Comparison of ENCODE assay signal across 8 cellular contexts in genomic region chr4:101279377-101279871, GRCh38.
DNase-seq lines count a peak whose midpoint lies in the region; ATAC-seq, FAIRE-seq and TF ChIP-seq lines count a peak whose summit lies in the region.

No MANE protein-coding gene starts in this region.

- DNase-seq in GM12892 (ENCODE audit: insufficient read length), result no peak
- DNase-seq in HCEC 1CT, result peak; percentile 88
- peak; percentile 42 to 75 for DNase-seq in NOMO-1 (lab: John Stamatoyannopoulos, UW; ENCODE audit: unreplicated experiment in 2 of 2)
- DNase-seq in fibroblast of peridontal ligament (ENCODE audit: extremely low read depth), result peak; percentile 100
- no peak for DNase-seq in SW 1271 (lab: John Stamatoyannopoulos, UW)
- DNase-seq in PC-3, result no peak

- no peaks in the 10 kb centered on the region for H3K9me2 ChIP-seq in PC-3 (replicated peaks; ENCODE audit: low read length)

- H3K9me3 ChIP-seq in skeletal muscle satellite cell (replicated peaks; ENCODE audit: low read length) (no peaks in the 10 kb centered on the region), PC-3 (ENCODE audit: low read length) (no peaks in the 10 kb centered on the region)

- no peak for TF ChIP-seq POLR2A in GM12892 (IDR thresholded peaks at IDR 0.05; ENCODE audit: low read depth, low read length)

- H3K4me3 ChIP-seq in skeletal muscle satellite cell (ENCODE audit: low read length), result no peak overlapping the region
- no peak overlapping the region for H3K4me3 ChIP-seq in PC-3 (ENCODE audit: low read length)

- peak overlapping the region; percentile 30 for H3K4me2 ChIP-seq in skeletal muscle satellite cell (ENCODE audit: low read length)
- no peak overlapping the region for H3K4me2 ChIP-seq in PC-3 (ENCODE audit: low read length)

- CTCF ChIA-PET in PC-3 (lab: Charles Lee), result no interaction called here

- H2AFZ ChIP-seq in PC-3 (ENCODE audit: low read length), result no peak overlapping the region

- H3K36me3 ChIP-seq in skeletal muscle satellite cell (ENCODE audit: insufficient read depth, low read length) (no peaks in the 10 kb centered on the region), PC-3 (ENCODE audit: low read depth, low read length) (no peaks in the 10 kb centered on the region)

- FAIRE-seq in GM12892 (lab: Jason Lieb, UNC), result peak; percentile 60

- no TSS peak for BruUV-seq in PC-3 (replicated peaks; lab: Mats Ljungman, UMichigan)

- H4K20me1 ChIP-seq in PC-3 (ENCODE audit: low read length), result no peaks in the 10 kb centered on the region

- no peak overlapping the region for H3K27ac ChIP-seq in PC-3 (ENCODE audit: low read length)

- intact Hi-C loops in PC-3 (cut with micrococcal nuclease), result no loop called here

- no peak overlapping the region for H3K9ac ChIP-seq in skeletal muscle satellite cell (ENCODE audit: low read depth, low read length)
- no peak overlapping the region for H3K9ac ChIP-seq in PC-3 (ENCODE audit: low read length)

- no peak for ATAC-seq in PC-3
- no peak for ATAC-seq in HG03025 (IDR thresholded peaks at IDR 0.05; ENCODE audit: low FRiP score, unreplicated experiment)

- no peaks in the 10 kb centered on the region for H3K27me3 ChIP-seq in skeletal muscle satellite cell (ENCODE audit: control insufficient read depth, insufficient read depth, low read length)
- H3K27me3 ChIP-seq in PC-3 (ENCODE audit: low read length), result no peaks in the 10 kb centered on the region

- POLR2A ChIA-PET in PC-3 (lab: Charles Lee; ENCODE audit: unreplicated experiment), result no interaction called here

- H3K4me1 ChIP-seq in skeletal muscle satellite cell (ENCODE audit: control insufficient read depth, insufficient read depth, low read length), result peaks cover 31% of the 10 kb centered on the region
- peaks cover 6% of the 10 kb centered on the region for H3K4me1 ChIP-seq in PC-3 (ENCODE audit: insufficient read depth, low read length)

- peaks cover 10% of the 10 kb centered on the region; the same call in 1 of the 2 replicates for H3K79me2 ChIP-seq in PC-3 (ENCODE audit: low read length)

- no peaks in the 10 kb centered on the region for H3F3A ChIP-seq in PC-3 (ENCODE audit: low read length, unreplicated experiment)

- no peak for TF ChIP-seq CTCF in PC-3 (conservative IDR thresholded peaks at IDR 0.05; ENCODE audit: low read depth, low read length)

Comparison
In these comparisons a context has a peak if more than half of its experiments do, and no peak if none do; other contexts are left out.
1. DNase-seq: peak in HCEC 1CT (single experiment), NOMO-1 (2 of 2) and fibroblast of peridontal ligament (single experiment); none in GM12892 (single experiment), SW 1271 (0 of 2) and PC-3 (single experiment).